In genomic region chr9:133782157-133783130, GRCh38 we compare ENCODE assay signal across 8 cellular contexts. TPM values are rescaled to one million over a fixed set of nuclear protein-coding genes. Genes with fewer than 3 reads are reported as not detected.
A peak's percentile ranks its signal among the peaks of the same experiment; 100 is the strongest.
DNase-seq lines count a peak whose midpoint lies in the region; ATAC-seq and TF ChIP-seq lines count a peak whose summit lies in the region.

No MANE protein-coding gene starts in this region.

- BruUV-seq in mammary epithelial cell (replicated peaks; lab: Mats Ljungman, UMichigan), result no TSS peak

- H3K36me3 ChIP-seq in WERI-Rb-1 (peaks cover 68% of the 10 kb centered on the region), mammary epithelial cell (ENCODE audit: insufficient read depth, low read length) (peaks cover 2% of the 10 kb centered on the region)

- H3K4me2 ChIP-seq in mammary epithelial cell (ENCODE audit: insufficient read depth, low read depth, low read length), result no peak overlapping the region

- TF ChIP-seq CTCF in WERI-Rb-1 (IDR thresholded peaks at IDR 0.05; ENCODE audit: low read depth, low read length), result peak; percentile 83
- TF ChIP-seq CTCF in mammary epithelial cell (conservative IDR thresholded peaks at IDR 0.05 in 1 of 2, IDR thresholded peaks at IDR 0.05 in 1 of 2; ENCODE audit: extremely low read depth in 1 of 2, insufficient read depth in 1 of 2, low read depth in 1 of 2, low read length in 2 of 2), result peak; percentile 80 to 83

- 37% methylated on average over 16 of the region's 16 CpGs for WGBS in mammary epithelial cell (ENCODE audit: low coverage, missing lambda C conversion rate)

- no peaks in the 10 kb centered on the region for H3K27me3 ChIP-seq in WERI-Rb-1 (ENCODE audit: insufficient read depth, low read depth, severe bottlenecking)
- no peaks in the 10 kb centered on the region for H3K27me3 ChIP-seq in mammary epithelial cell (ENCODE audit: insufficient read depth, low read length)

- dilution Hi-C loops in mammary epithelial cell (cut with HindIII; ENCODE audit: low sequenced_read_pairs), result loop anchor here (5.0 kb wide), 2 partner anchors 50 to 105 kb away; no protein-coding TSS in a partner anchor

- CTCF ChIA-PET in mammary epithelial cell (lab: Charles Lee; ENCODE audit: low non-redundant PET), result interaction anchor here (0.6 kb wide), 3 partner anchors 47 to 365 kb away, joined by 6 to 9 read pairs (median 6); no protein-coding TSS in a partner anchor

- no peaks in the 10 kb centered on the region for H3K79me2 ChIP-seq in mammary epithelial cell (ENCODE audit: insufficient read depth, low read length)

- H3K4me1 ChIP-seq in mammary epithelial cell (ENCODE audit: insufficient read depth, low read length), result no peaks in the 10 kb centered on the region

- no peak for ATAC-seq in GM19328 (IDR thresholded peaks at IDR 0.05; ENCODE audit: unreplicated experiment)

- in situ Hi-C loops in mammary epithelial cell (cut with MboI; ENCODE audit: low sequenced_read_pairs in 2 of 2), result loop anchor here in 1 of 2 donors (10.0 kb wide), 1 partner anchor 312 kb away; no protein-coding TSS in a partner anchor

- intact Hi-C loops in mammary epithelial cell (cut with micrococcal nuclease), result loop anchor here (1.0 to 2.0 kb wide), 2 partner anchors 211 to 316 kb away; no protein-coding TSS in a partner anchor

- H3K4me3 ChIP-seq in WERI-Rb-1 (ENCODE audit: low read depth, low read length) (no peak overlapping the region), mammary epithelial cell (replicated peaks in 1 of 3; ENCODE audit: insufficient read depth in 1 of 3, low read depth in 2 of 3, low read length in 3 of 3) (no peak overlapping the region)

- H2AFZ ChIP-seq in mammary epithelial cell (ENCODE audit: low read depth, low read length), result no peak overlapping the region

- H3K27ac ChIP-seq in WERI-Rb-1 (0 out of 2 replicates have a peak overlapping the region, but pooled peaks have one; percentile 10), mammary epithelial cell (ENCODE audit: insufficient read depth, low read depth, low read length) (no peak overlapping the region)

- peak; percentile 90 for DNase-seq in GM03348 (ENCODE audit: low spot score)
- DNase-seq in NAMALWA (ENCODE audit: low spot score), result peak; percentile 84
- peak; percentile 78 for DNase-seq in WERI-Rb-1
- peak; percentile 22 for DNase-seq in mammary epithelial cell
- peak; percentile 88 for DNase-seq in islet precursor cell
- DNase-seq in stimulated activated CD4-positive, alpha-beta T cell treated with anti-CD3 and anti-CD28 coated beads, Interleukin-2, amount 100 ng/mL, for 4 hours (ENCODE audit: low read depth), result peak; percentile 53
- DNase-seq in cortex of kidney (lab: John Stamatoyannopoulos, UW), result no peak

- H3K9me3 ChIP-seq in WERI-Rb-1 (ENCODE audit: severe bottlenecking), result no peaks in the 10 kb centered on the region
- no peaks in the 10 kb centered on the region for H3K9me3 ChIP-seq in mammary epithelial cell (replicated peaks; ENCODE audit: insufficient read depth, low read length)

- no peak overlapping the region for H3K9ac ChIP-seq in mammary epithelial cell (ENCODE audit: insufficient read depth, low read length)

- no peaks in the 10 kb centered on the region for H4K20me1 ChIP-seq in mammary epithelial cell (ENCODE audit: insufficient read depth, low read length)

RNA-seq across cellular contexts. Expression of gene SARDH, which starts 44.3 kb away (rescaled TPM):
- total RNA-seq in mammary epithelial cell, result 1 to 10 TPM in 1 of 2 donors, not detected in 1; 7.2 TPM
- polyA plus RNA-seq in mammary epithelial cell, result 0.28 TPM
- not detected for polyA minus RNA-seq in mammary epithelial cell
